Comparison of ENCODE assay signal across 15 cellular contexts in genomic region chr14:104352493-104353220, GRCh38.
"Had no signal": no experiment of that assay in that cellular context is flagged by ENCODE, and none has a peak within 500 bp of the region (broad histone marks: within the 10 kb centered on the region; RNA-seq: fewer than 3 reads in every experiment).

No MANE protein-coding gene starts in this region.

- H3K36me3 ChIP-seq: gastroesophageal sphincter, lower lobe of right lung, prostate gland, upper lobe of left lung, WERI-Rb-1 had no signal

- H3K4me1 Mint-ChIP-seq: naive B cell had no signal

- H3K9me3 Mint-ChIP-seq: activated CD8-positive, alpha-beta T cell treated with anti-CD3 and anti-CD28 coated beads for 36 hours had no signal

- ATAC-seq: activated CD8-positive, alpha-beta T cell treated with anti-CD3 and anti-CD28 coated beads for 36 hours; gastroesophageal sphincter; lower lobe of right lung had no signal

- H3K27me3 Mint-ChIP-seq: activated CD8-positive, alpha-beta T cell treated with anti-CD3 and anti-CD28 coated beads for 36 hours had no signal

- DNase-seq: activated CD4-positive, alpha-beta T cell treated with anti-CD3 and anti-CD28 coated beads for 4 hours; activated CD8-positive, alpha-beta T cell treated with anti-CD3 and anti-CD28 coated beads for 36 hours; caudate nucleus; cortex of kidney; effector memory CD4-positive, alpha-beta T cell; hypothalamus; midbrain; naive B cell; stimulated activated CD4-positive, alpha-beta T cell treated with anti-CD3 and anti-CD28 coated beads, Interleukin-12 subunit alpha, Interleukin-12 subunit beta, amount 100 ng/mL, for 4 hours; stimulated activated naive CD4-positive, alpha-beta T cell; WERI-Rb-1 had no signal

- H3K27ac ChIP-seq: gastroesophageal sphincter, lower lobe of right lung, prostate gland, upper lobe of left lung, WERI-Rb-1 had no signal

- H3K27ac Mint-ChIP-seq: activated CD8-positive, alpha-beta T cell treated with anti-CD3 and anti-CD28 coated beads for 36 hours had no signal

- H3K4me3 Mint-ChIP-seq: activated CD8-positive, alpha-beta T cell treated with anti-CD3 and anti-CD28 coated beads for 36 hours; naive B cell had no signal

- H3K4me1 ChIP-seq: gastroesophageal sphincter, prostate gland had no signal

- H3K27me3 ChIP-seq: upper lobe of left lung had no signal

- H3K4me3 ChIP-seq: gastroesophageal sphincter, lower lobe of right lung, prostate gland, upper lobe of left lung had no signal

- H3K9me3 ChIP-seq: lower lobe of right lung, prostate gland had no signal
